12 cellular contexts compared by ENCODE assay signal in the genomic region with DNA sequence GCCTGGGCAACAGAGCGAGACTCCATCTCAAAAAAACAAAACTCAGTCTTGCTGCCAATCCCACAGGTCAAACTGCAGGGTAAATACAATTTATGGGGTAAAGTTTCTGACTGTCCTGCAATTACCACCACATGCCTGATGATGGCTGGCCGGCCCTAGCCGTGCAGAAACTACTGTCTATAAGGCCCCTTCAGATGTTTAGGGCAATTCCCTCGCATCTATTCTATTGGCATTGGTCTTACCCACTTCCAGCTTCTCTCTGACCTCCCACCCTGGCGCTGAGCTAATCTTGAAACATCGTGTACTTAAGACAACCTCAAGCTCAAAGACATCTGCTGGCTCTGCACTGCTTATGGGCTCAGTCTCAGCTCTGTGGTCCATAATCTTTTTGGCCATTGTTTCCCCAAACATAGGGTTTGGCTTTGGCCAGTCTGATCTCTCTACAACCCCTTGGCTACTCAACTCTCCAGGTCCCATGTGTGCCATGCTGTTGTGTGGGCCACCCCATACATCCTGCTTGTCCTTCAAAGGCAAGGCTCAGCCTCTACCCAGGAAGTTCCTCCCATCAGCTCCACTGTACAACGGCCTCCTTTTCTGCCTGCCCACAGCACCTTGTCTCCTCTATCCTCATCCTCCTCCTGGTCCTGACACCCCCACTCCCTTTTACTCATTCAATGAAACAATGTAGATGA. TPM values are rescaled to one million over a fixed set of nuclear protein-coding genes. Genes with fewer than 3 reads are reported as not detected.
DNase-seq lines count a peak whose midpoint lies in the region; ATAC-seq and TF ChIP-seq lines count a peak whose summit lies in the region.
"Had no signal": no experiment of that assay in that cellular context is flagged by ENCODE, and none has a peak within 500 bp of the region (broad histone marks: within the 10 kb centered on the region; RNA-seq: fewer than 3 reads in every experiment).

No MANE protein-coding gene starts in this region.

- DNase-seq in heart left ventricle (peak in 1 of 5 donors; percentile 11), Right ventricle myocardium inferior (ENCODE audit: missing footprints) (no peak), activated B cell treated with CpG ODN at 0.5 μM for 24 hours (no peak), immature natural killer cell (no peak), uterus (no peak), AG08395 (ENCODE audit: low spot score) (no peak), DMS79 treated with DMSO at 0.1 percent for 48 hours (lab: John Stamatoyannopoulos, UW) (no peak), substantia nigra (lab: John Stamatoyannopoulos, UW) (no peak)
- DNase-seq: activated CD4-positive, alpha-beta T cell treated with anti-CD3 and anti-CD28 coated beads, Interleukin-2, amount 50 U/mL, for 1 hour; NCI-H2081 had no signal

- H3K27me3 ChIP-seq in heart left ventricle (no peaks in the 10 kb centered on the region), uterus (no peaks in the 10 kb centered on the region)

- TF ChIP-seq CTCF in heart left ventricle (IDR thresholded peaks at IDR 0.05) = no peak
- TF ChIP-seq CTCF in activated B cell treated with CpG ODN at 0.5 μM for 24 hours (IDR thresholded peaks at IDR 0.05) = no peak
- TF ChIP-seq CTCF in uterus (IDR thresholded peaks at IDR 0.05) = no peak

- ATAC-seq in heart left ventricle (no peak), Right ventricle myocardium inferior (no peak), activated B cell treated with CpG ODN at 0.5 μM for 24 hours (ENCODE audit: low read depth) (no peak)

- H3K27me3 Mint-ChIP-seq in activated B cell treated with CpG ODN at 0.5 μM for 24 hours (no peaks in the 10 kb centered on the region), immature natural killer cell (ENCODE audit: low read depth in 3 of 3) (peaks cover 0 to 7% (median 2%) of the 10 kb centered on the region in 3 donors)

- no peaks in the 10 kb centered on the region for H3K9me3 ChIP-seq in heart left ventricle
- no peaks in the 10 kb centered on the region for H3K9me3 ChIP-seq in uterus

- H3K36me3 Mint-ChIP-seq in activated B cell treated with CpG ODN at 0.5 μM for 24 hours (ENCODE audit: low read depth) = peaks cover 32% of the 10 kb centered on the region
- H3K36me3 Mint-ChIP-seq in immature natural killer cell = no peaks in the 10 kb centered on the region

- H3K4me1 Mint-ChIP-seq in activated B cell treated with CpG ODN at 0.5 μM for 24 hours (peaks cover 96% of the 10 kb centered on the region), immature natural killer cell (peaks cover 73 to 80% of the 10 kb centered on the region in 2 donors)

- peaks cover 0 to 7% (median 0%) of the 10 kb centered on the region in 9 donors for H3K36me3 ChIP-seq in heart left ventricle
- H3K36me3 ChIP-seq in uterus = no peaks in the 10 kb centered on the region

- H3K27ac Mint-ChIP-seq in activated B cell treated with CpG ODN at 0.5 μM for 24 hours (peak overlapping the region; percentile 81), immature natural killer cell (peak overlapping the region in 5 of 6 donors; percentile 9 to 62 (median 55))

- H3K4me3 Mint-ChIP-seq in activated B cell treated with CpG ODN at 0.5 μM for 24 hours (peak overlapping the region; percentile 44), immature natural killer cell (no peak overlapping the region)

- H3K27ac ChIP-seq in heart left ventricle (peak overlapping the region in 10 of 12 donors; percentile 47 to 91 (median 78)), uterus (peak overlapping the region; percentile 7 to 24), substantia nigra (ENCODE audit: low read depth, low read length, poor library complexity, severe bottlenecking) (no peak overlapping the region)

- WGBS in heart left ventricle, 4 donors = 83 to 85% (median 84%) methylated on average over 7 of the region's 7 CpGs

- no peaks in the 10 kb centered on the region for H3K9me3 Mint-ChIP-seq in activated B cell treated with CpG ODN at 0.5 μM for 24 hours
- no peaks in the 10 kb centered on the region for H3K9me3 Mint-ChIP-seq in immature natural killer cell

- no peak overlapping the region for H3K4me3 ChIP-seq in heart left ventricle
- H3K4me3 ChIP-seq in uterus = no peak overlapping the region

- CTCF ChIA-PET in activated B cell treated with CpG ODN at 0.5 μM for 24 hours (lab: Charles Lee) = interaction anchor here (0.8 to 6.1 kb wide), 3 partner anchors 11 to 81 kb away, joined by 3 to 38 read pairs (median 4); no protein-coding TSS in a partner anchor

- H3K4me1 ChIP-seq in heart left ventricle (peaks cover 6 to 98% (median 71%) of the 10 kb centered on the region in 12 donors), uterus (peaks cover 5 to 8% of the 10 kb centered on the region in 2 donors)

- POLR2A ChIA-PET in activated B cell treated with CpG ODN at 0.5 μM for 24 hours (lab: Charles Lee) = interaction anchor here (1.2 to 12.5 kb wide), 4 partner anchors 9 to 74 kb away, joined by 3 to 436 read pairs (median 16); partner anchors contain the start of gene MAP3K14

- intact Hi-C loops in heart left ventricle (cut with DNase I) (no loop called here), Right ventricle myocardium inferior (cut with DNase I) (no loop called here), activated B cell treated with CpG ODN at 0.5 μM for 24 hours (cut with micrococcal nuclease) (no loop called here), uterus (cut with DNase I; ENCODE audit: low total_unique reads) (no loop called here)

- TF ChIP-seq POLR2A in heart left ventricle (IDR thresholded peaks at IDR 0.05) = no peak
- TF ChIP-seq POLR2A in uterus (IDR thresholded peaks at IDR 0.05) = no peak

RNA-seq across cellular contexts. Expression of gene MAP3K14, which starts 16.6 kb away (rescaled TPM):
- total RNA-seq in heart left ventricle (10 to 100 TPM in 8 of 9 donors, 1 to 10 TPM in 1; 9.9 to 21.9 (median 12.7) TPM), Right ventricle myocardium inferior (14.4 TPM), activated B cell treated with CpG ODN at 0.5 μM for 24 hours (81.2 and 88.6 TPM in 2 replicates), uterus (10 to 100 TPM in 1 of 4 donors, 1 to 10 TPM in 3; 1.0 to 22.1 (median 4.9) TPM)
- polyA plus RNA-seq in heart left ventricle (10 to 100 TPM in 1 of 2 donors, 1 to 10 TPM in 1; 9.0 to 11.2 TPM), immature natural killer cell (1 to 10 TPM; 1.0 to 3.4 (median 3.0) TPM)

RNA-seq across cellular contexts. Expression of gene SPATA32, which starts 38.3 kb away (rescaled TPM):
- total RNA-seq in heart left ventricle (not detected), Right ventricle myocardium inferior (not detected), activated B cell treated with CpG ODN at 0.5 μM for 24 hours (0.27 and 0.39 TPM in 2 replicates), uterus (not detected)
- polyA plus RNA-seq in heart left ventricle (not detected), immature natural killer cell (under 1 TPM in 1 of 3 donors, not detected in 2; 0.16 TPM)
- total RNA-seq: lung microvascular endothelial cell, sciatic nerve had no signal
